8 cellular contexts compared by ENCODE assay signal in genomic region chr5:154850255-154851062, GRCh38. TPM values are rescaled to one million over a fixed set of nuclear protein-coding genes. Genes with fewer than 3 reads are reported as not detected.
DNase-seq lines count a peak whose midpoint lies in the region; ATAC-seq and TF ChIP-seq lines count a peak whose summit lies in the region.

Gene FAXDC2 (minus strand): TSS chr5:154850603. CDS start chr5:154838178, 12,425 bp downstream.

- 0 to 2% (median 2%) methylated on average over 11 of the region's 11 CpGs for WGBS in ovary, 3 donors

- TF ChIP-seq EP300 in ovary (IDR thresholded peaks at IDR 0.05): no peak

- no peaks in the 10 kb centered on the region for H3K27me3 ChIP-seq in ovary

- TF ChIP-seq CTCF in ovary (IDR thresholded peaks at IDR 0.05): no peak

- H3K4me1 ChIP-seq in ovary (ENCODE audit: insufficient read depth): peaks cover 8% of the 10 kb centered on the region

- intact Hi-C loops in left cardiac atrium (cut with DNase I) (no loop called here), ovary (cut with DNase I) (loop anchor here in 2 of 4 donors (10.0 kb wide), 1 partner anchor 96 kb away; the partner anchor contains the start of gene LARP1 (in 2 of the 2))

- peak; percentile 72 for DNase-seq in amniotic stem cell (lab: John Stamatoyannopoulos, UW)
- DNase-seq in left cardiac atrium: peak; percentile 81
- DNase-seq in ovary: peak; percentile 80 to 85 (median 82)
- no peak for DNase-seq in DMS153 treated with DMSO at 0.1 percent for 48 hours (lab: John Stamatoyannopoulos, UW; ENCODE audit: unreplicated experiment)
- DNase-seq in NCI-H2081 (lab: John Stamatoyannopoulos, UW): no peak
- DNase-seq in T-helper 1 cell: no peak
- no peak for DNase-seq in GM19238 (ENCODE audit: insufficient read length, low spot score)

- peak; percentile 67 for ATAC-seq in GM18909 (IDR thresholded peaks at IDR 0.05; ENCODE audit: poor library complexity, unreplicated experiment)
- peak; percentile 99 for ATAC-seq in left cardiac atrium

- peak within 1 kb of the TSS; percentile 54 for H3K4me3 ChIP-seq in ovary

- no peaks in the 10 kb centered on the region for H3K36me3 ChIP-seq in ovary

- no peaks in the 10 kb centered on the region for H3K9me3 ChIP-seq in ovary

- H3K27ac ChIP-seq in ovary: peak within 1 kb of the TSS; percentile 44 to 68

- TF ChIP-seq POLR2A in ovary (IDR thresholded peaks at IDR 0.05): peak; percentile 38

RNA-seq across cellular contexts. Expression of gene FAXDC2, which starts in this region (rescaled TPM):
- total RNA-seq in left cardiac atrium (10 to 100 TPM; 10.1 to 28.2 TPM), ovary (10 to 100 TPM; 15.2 to 40.7 (median 23.1) TPM)
- 100 to 1,000 TPM in 1 of 2 donors, 10 to 100 TPM in 1; 43.7 to 120 TPM for polyA plus RNA-seq in ovary

Comparison
In these comparisons a context has a peak if more than half of its experiments do, and no peak if none do; other contexts are left out.
1. DNase-seq: peak in amniotic stem cell (single experiment), left cardiac atrium (single experiment) and ovary (5 of 5); none in DMS153 treated with DMSO at 0.1 percent for 48 hours (single experiment), NCI-H2081 (0 of 2), T-helper 1 cell (0 of 5) and GM19238 (single experiment).